5 cellular contexts compared by ENCODE assay signal in the genomic region with DNA sequence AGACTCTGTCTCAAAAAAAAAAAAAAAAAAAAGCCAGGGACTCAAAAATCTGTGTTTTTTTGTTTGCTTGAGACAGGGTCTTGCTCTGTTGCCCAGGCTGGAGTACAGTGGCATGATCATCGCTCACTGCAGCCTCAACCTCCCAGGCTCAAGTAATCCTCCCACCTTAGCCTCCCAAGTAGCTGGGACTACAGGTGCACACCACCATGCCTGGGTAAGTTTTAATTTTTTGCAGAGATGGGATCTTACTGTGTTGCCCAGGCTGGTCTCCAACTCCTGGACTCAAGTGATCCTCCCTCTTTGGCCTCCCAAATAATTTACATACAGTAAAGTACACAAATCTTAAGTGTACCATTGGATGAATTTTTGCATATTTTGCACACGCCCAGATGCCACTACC.
A peak's percentile ranks its signal among the peaks of the same experiment; 100 is the strongest.
TF ChIP-seq lines count a peak whose summit lies in the region.

No MANE protein-coding gene starts in this region.

TF ChIP-seq in HEK293, 187 proteins besides CTCF, POLR2A, EP300 and RAD21:
- peak; percentile 97 for TF ChIP-seq ZNF121 (tag by site-specific recombination; IDR thresholded peaks at IDR 0.05)

TF ChIP-seq in WTC11, 78 proteins besides CTCF, POLR2A, EP300 and RAD21:
- TF ChIP-seq ZNF121 (CRISPR knock-in tag; IDR thresholded peaks at IDR 0.05): peak; percentile 91

TF ChIP-seq in K562, 482 proteins besides CTCF, POLR2A, EP300 and RAD21:
- TF ChIP-seq RBM25 (IDR thresholded peaks at IDR 0.05; ENCODE audit: low read depth, low read length, severe bottlenecking) (peak; percentile 27), FOXA3 (CRISPR knock-in tag; conservative IDR thresholded peaks at IDR 0.05 in 1 of 2, IDR thresholded peaks at IDR 0.05 in 1 of 2) (0 out of 4 replicates have a peak, but pooled peaks of 1 of the 2 experiments have one; percentile 41), BCOR (IDR thresholded peaks at IDR 0.05) (peak; percentile 34; the same call in 1 of the 2 replicates), ZNF121 (CRISPR knock-in tag; conservative IDR thresholded peaks at IDR 0.05) (peak; percentile 97), KDM1A (IDR thresholded peaks at IDR 0.05) (peak; percentile 17 to 18; a peak in 1 of 4 replicates)

TF ChIP-seq in H1, 55 proteins besides CTCF, POLR2A, EP300 and RAD21:
- 0 out of 2 replicates have a peak, but pooled peaks have one; percentile 13 for TF ChIP-seq KDM1A (IDR thresholded peaks at IDR 0.05; ENCODE audit: borderline replicate concordance, low read length)

TF ChIP-seq in HepG2, 621 proteins besides CTCF, POLR2A, EP300 and RAD21:
- TF ChIP-seq ZNF121 (CRISPR knock-in tag; IDR thresholded peaks at IDR 0.05): peak; percentile 54; the same call in 1 of the 2 replicates
